ENCODE assay signal across 1 cellular context in the genomic region with DNA sequence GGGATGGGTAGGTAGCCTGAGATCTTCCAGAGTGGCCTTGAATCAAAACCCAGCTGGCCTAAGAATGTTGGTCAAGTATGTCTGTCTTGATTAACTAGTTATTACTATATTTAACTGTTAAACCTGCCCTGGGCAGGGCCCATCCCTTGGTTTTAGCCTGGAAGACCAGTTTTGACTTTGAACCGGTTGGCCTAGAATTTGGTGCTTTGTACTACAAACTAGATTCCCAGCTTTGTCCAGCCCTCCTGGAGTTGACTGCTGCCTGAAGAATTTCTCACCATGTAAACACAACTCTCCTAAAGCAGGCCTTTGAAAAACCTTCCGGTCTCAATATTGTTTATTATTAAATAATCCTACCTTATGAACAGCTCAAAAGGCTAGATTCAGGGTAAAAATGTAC.
TF ChIP-seq lines count a peak whose summit lies in the region.

No MANE protein-coding gene starts in this region.

TF ChIP-seq in GM23338, 12 proteins besides CTCF, POLR2A, EP300 and RAD21 (continued from another document):
- TF ChIP-seq, protein P1, sequence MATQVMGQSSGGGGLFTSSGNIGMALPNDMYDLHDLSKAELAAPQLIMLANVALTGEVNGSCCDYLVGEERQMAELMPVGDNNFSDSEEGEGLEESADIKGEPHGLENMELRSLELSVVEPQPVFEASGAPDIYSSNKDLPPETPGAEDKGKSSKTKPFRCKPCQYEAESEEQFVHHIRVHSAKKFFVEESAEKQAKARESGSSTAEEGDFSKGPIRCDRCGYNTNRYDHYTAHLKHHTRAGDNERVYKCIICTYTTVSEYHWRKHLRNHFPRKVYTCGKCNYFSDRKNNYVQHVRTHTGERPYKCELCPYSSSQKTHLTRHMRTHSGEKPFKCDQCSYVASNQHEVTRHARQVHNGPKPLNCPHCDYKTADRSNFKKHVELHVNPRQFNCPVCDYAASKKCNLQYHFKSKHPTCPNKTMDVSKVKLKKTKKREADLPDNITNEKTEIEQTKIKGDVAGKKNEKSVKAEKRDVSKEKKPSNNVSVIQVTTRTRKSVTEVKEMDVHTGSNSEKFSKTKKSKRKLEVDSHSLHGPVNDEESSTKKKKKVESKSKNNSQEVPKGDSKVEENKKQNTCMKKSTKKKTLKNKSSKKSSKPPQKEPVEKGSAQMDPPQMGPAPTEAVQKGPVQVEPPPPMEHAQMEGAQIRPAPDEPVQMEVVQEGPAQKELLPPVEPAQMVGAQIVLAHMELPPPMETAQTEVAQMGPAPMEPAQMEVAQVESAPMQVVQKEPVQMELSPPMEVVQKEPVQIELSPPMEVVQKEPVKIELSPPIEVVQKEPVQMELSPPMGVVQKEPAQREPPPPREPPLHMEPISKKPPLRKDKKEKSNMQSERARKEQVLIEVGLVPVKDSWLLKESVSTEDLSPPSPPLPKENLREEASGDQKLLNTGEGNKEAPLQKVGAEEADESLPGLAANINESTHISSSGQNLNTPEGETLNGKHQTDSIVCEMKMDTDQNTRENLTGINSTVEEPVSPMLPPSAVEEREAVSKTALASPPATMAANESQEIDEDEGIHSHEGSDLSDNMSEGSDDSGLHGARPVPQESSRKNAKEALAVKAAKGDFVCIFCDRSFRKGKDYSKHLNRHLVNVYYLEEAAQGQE (IDR thresholded peaks at IDR 0.05; ENCODE audit: unreplicated experiment) = no peak
- no peak for TF ChIP-seq STAT1 (IDR thresholded peaks at IDR 0.05; ENCODE audit: unreplicated experiment)
